ENCODE assay signal across 1 cellular context in genomic region chr6:24911983-24912382, GRCh38.
TF ChIP-seq lines count a peak whose summit lies in the region.

No MANE protein-coding gene starts in this region.

TF ChIP-seq in IMR-90, 13 proteins besides CTCF, POLR2A, EP300 and RAD21 (continued from another document):
- TF ChIP-seq CHD1 (IDR thresholded peaks at IDR 0.05; ENCODE audit: low read depth, low read length) (no peak), USF2 (IDR thresholded peaks at IDR 0.05; ENCODE audit: low read depth, low read length) (no peak), FOS (IDR thresholded peaks at IDR 0.05; ENCODE audit: low read depth, low read length) (no peak), MAFK (IDR thresholded peaks at IDR 0.05; ENCODE audit: low read depth, low read length) (no peak), MXI1 (IDR thresholded peaks at IDR 0.05; ENCODE audit: borderline replicate concordance, low read depth, low read length) (no peak), CEBPB (IDR thresholded peaks at IDR 0.05; ENCODE audit: low read depth, low read length) (no peak), BHLHE40 (IDR thresholded peaks at IDR 0.05; ENCODE audit: low read depth, low read length) (no peak)
